In genomic region chr11:38254849-38255248, GRCh38 we compare ENCODE assay signal across 31 cellular contexts.
"Had no signal": no experiment of that assay in that cellular context is flagged by ENCODE, and none has a peak within 500 bp of the region (broad histone marks: within the 10 kb centered on the region; RNA-seq: fewer than 3 reads in every experiment).

No MANE protein-coding gene starts in this region.

- H3K36me3 Mint-ChIP-seq: activated CD4-positive, alpha-beta memory T cell treated with anti-CD3 and anti-CD28 coated beads for 36 hours; activated naive CD4-positive, alpha-beta T cell treated with anti-CD3 and anti-CD28 coated beads, Interleukin-2, amount 50 U/mL, for 72 hours; activated naive CD8-positive, alpha-beta T cell treated with anti-CD3 and anti-CD28 coated beads for 36 hours had no signal

- H3K36me3 ChIP-seq: adrenal gland, brain microvascular endothelial cell, breast epithelium had no signal

- H3K27me3 ChIP-seq: adrenal gland, body of pancreas, brain microvascular endothelial cell, breast epithelium had no signal

- H3K4me3 Mint-ChIP-seq: activated B cell treated with CpG ODN at 0.5 μM for 24 hours; activated CD4-positive, alpha-beta memory T cell treated with anti-CD3 and anti-CD28 coated beads for 36 hours; activated CD4-positive, alpha-beta T cell treated with anti-CD3 and anti-CD28 coated beads, Interleukin-2, amount 10 ng/mL, durations not matched to agents 24 days and 14 days; activated CD8-positive, alpha-beta T cell treated with anti-CD3 and anti-CD28 coated beads for 36 hours; activated naive CD8-positive, alpha-beta T cell treated with anti-CD3 and anti-CD28 coated beads for 36 hours; activated T-cell treated with anti-CD3 and anti-CD28 coated beads, Interleukin-2, amount 50 U/mL, for 24 hours; T-helper 1 cell treated with Interleukin-12 subunit alpha and Interleukin-12 subunit beta and Interleukin-4 antibody, amounts not matched to agents 30 μg/mL and 1 μg/mL, for 36 hours; T-helper 2 cell treated with Interferon-gamma antibody and Interleukin-4, amounts not matched to agents 5 μg/mL and 100 μg/mL, for 36 hours had no signal

- H3K4me1 Mint-ChIP-seq: activated B cell treated with CpG ODN at 0.5 μM for 24 hours; activated CD4-positive, alpha-beta T cell treated with anti-CD3 and anti-CD28 coated beads, Interleukin-2, amount 10 ng/mL, durations not matched to agents 24 days and 14 days; activated naive CD8-positive, alpha-beta T cell treated with anti-CD3 and anti-CD28 coated beads for 36 hours had no signal

- H3K27me3 Mint-ChIP-seq: activated B cell treated with CpG ODN at 0.5 μM for 24 hours; activated CD4-positive, alpha-beta memory T cell treated with anti-CD3 and anti-CD28 coated beads for 36 hours; activated CD4-positive, alpha-beta T cell treated with anti-CD3 and anti-CD28 coated beads, Interleukin-2, amount 10 ng/mL, durations not matched to agents 24 days and 14 days; activated CD8-positive, alpha-beta T cell treated with anti-CD3 and anti-CD28 coated beads for 36 hours; activated naive CD8-positive, alpha-beta T cell treated with anti-CD3 and anti-CD28 coated beads for 36 hours; activated T-cell treated with anti-CD3 and anti-CD28 coated beads, Interleukin-2, amount 50 U/mL, for 24 hours had no signal

- DNase-seq: activated B cell treated with CpG ODN at 0.5 μM for 24 hours; activated CD4-positive, alpha-beta memory T cell treated with anti-CD3 and anti-CD28 coated beads for 36 hours; activated CD4-positive, alpha-beta T cell treated with anti-CD3 and anti-CD28 coated beads for 4 hours; activated CD4-positive, alpha-beta T cell treated with anti-CD3 and anti-CD28 coated beads, Interleukin-2, amount 10 ng/mL, durations not matched to agents 24 days and 14 days; activated CD4-positive, alpha-beta T cell treated with anti-CD3 and anti-CD28 coated beads, Interleukin-2, amount 50 U/mL, for 1 hour; activated CD4-positive, alpha-beta T cell treated with anti-CD3 and anti-CD28 coated beads, Interleukin-2, amount 50 U/mL, for 4 hours; activated CD4-positive, CD25-positive, alpha-beta regulatory T cell treated with anti-CD3 and anti-CD28 coated beads, Interleukin-2, amount 50 U/mL, for 72 hours; activated CD8-positive, alpha-beta memory T cell treated with anti-CD3 and anti-CD28 coated beads, Interleukin-2, amount 50 U/mL, for 4 hours; activated CD8-positive, alpha-beta T cell treated with anti-CD3 and anti-CD28 coated beads for 36 hours; activated effector memory CD4-positive, alpha-beta T cell treated with Interleukin-2 at 50 U/mL for 16 hours; activated gamma-delta T cell; activated naive CD4-positive, alpha-beta T cell treated with anti-CD3 and anti-CD28 coated beads, Interleukin-2, amount 50 U/mL, for 16 hours; activated naive CD4-positive, alpha-beta T cell treated with Interleukin-2 at 50 U/mL for 16 hours; activated naive CD8-positive, alpha-beta T cell treated with anti-CD3 and anti-CD28 coated beads for 36 hours; activated T-cell treated with anti-CD3 and anti-CD28 coated beads, Interleukin-2, amount 50 U/mL, for 24 hours; activated T-cell treated with anti-CD3 and anti-CD28 coated beads, Interleukin-2, amount 50 U/mL, for 48 hours; adrenal gland; amniotic stem cell; aorta; body of pancreas; brain microvascular endothelial cell; central memory CD4-positive, alpha-beta T cell; T-helper 1 cell; T-helper 2 cell; T-helper 9 cell had no signal

- H3K27ac Mint-ChIP-seq: activated B cell treated with CpG ODN at 0.5 μM for 24 hours; activated CD4-positive, alpha-beta memory T cell treated with anti-CD3 and anti-CD28 coated beads for 36 hours; activated CD4-positive, alpha-beta T cell treated with anti-CD3 and anti-CD28 coated beads, Interleukin-2, amount 10 ng/mL, durations not matched to agents 24 days and 14 days; activated CD8-positive, alpha-beta T cell treated with anti-CD3 and anti-CD28 coated beads for 36 hours; activated naive CD4-positive, alpha-beta T cell treated with anti-CD3 and anti-CD28 coated beads, Interleukin-2, amount 50 U/mL, for 72 hours; activated naive CD8-positive, alpha-beta T cell treated with anti-CD3 and anti-CD28 coated beads for 36 hours; activated T-cell treated with anti-CD3 and anti-CD28 coated beads, Interleukin-2, amount 50 U/mL, for 24 hours; activated T-helper 2 cell treated with anti-CD3 and anti-CD28 coated beads, Interferon-gamma antibody, Interleukin-2, Interleukin-4, amounts not matched to agents 10 μg/mL and 5 μg/mL and 100 μg/mL, durations not matched to agents 14 hours and 24 hours and 36 hours; T-helper 1 cell treated with Interleukin-12 subunit alpha and Interleukin-12 subunit beta and Interleukin-4 antibody, amounts not matched to agents 30 μg/mL and 1 μg/mL, for 36 hours; T-helper 2 cell treated with Interferon-gamma antibody and Interleukin-4, amounts not matched to agents 5 μg/mL and 100 μg/mL, for 36 hours had no signal

- H3K27ac ChIP-seq: adrenal gland, body of pancreas, brain microvascular endothelial cell, breast epithelium, VCaP had no signal

- H3K4me1 ChIP-seq: adrenal gland, body of pancreas, breast epithelium had no signal

- H3K4me3 ChIP-seq: adrenal gland, body of pancreas, breast epithelium had no signal

- H3K9me3 ChIP-seq: body of pancreas, breast epithelium had no signal
